Comparison of ENCODE assay signal across 9 cellular contexts in the genomic region with DNA sequence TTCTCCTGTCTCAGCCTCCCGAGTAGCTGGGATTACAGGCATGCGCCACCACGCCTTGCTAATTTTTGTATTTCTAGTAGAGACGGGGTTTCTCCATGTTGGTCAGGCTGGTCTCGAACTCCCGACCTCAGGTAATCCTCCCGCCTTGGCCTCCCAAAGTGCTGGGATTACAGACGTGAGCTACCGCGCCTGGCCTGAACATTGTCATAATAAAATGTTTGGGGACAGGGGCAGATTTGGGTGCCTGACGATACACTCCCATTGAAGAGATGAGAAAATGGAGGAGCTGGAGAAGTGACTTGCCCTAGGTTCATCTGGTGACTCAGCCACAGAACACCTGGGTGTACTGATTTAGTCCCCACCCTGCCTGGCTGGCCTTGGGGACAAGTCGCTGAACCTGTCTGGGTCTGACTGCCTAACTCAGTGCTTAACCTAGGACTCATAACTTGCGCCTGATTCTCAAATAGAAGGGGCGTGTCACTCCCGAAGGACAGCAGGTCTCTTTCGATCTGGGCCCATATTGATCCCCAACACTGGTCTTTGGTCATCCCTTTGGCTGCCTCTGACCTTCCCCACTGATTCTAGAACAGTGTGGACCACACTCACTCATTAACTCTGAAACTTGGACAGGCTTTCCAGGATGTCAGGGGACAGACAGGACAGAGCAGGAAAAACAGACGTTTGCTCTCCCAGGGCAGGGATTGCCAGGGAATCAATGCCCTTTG. TPM values are rescaled to one million over a fixed set of nuclear protein-coding genes. Genes with fewer than 3 reads are reported as not detected.
DNase-seq lines count a peak whose midpoint lies in the region; ATAC-seq, FAIRE-seq and TF ChIP-seq lines count a peak whose summit lies in the region.
"Had no signal": no experiment of that assay in that cellular context is flagged by ENCODE, and none has a peak within 500 bp of the region (broad histone marks: within the 10 kb centered on the region; RNA-seq: fewer than 3 reads in every experiment).

No MANE protein-coding gene starts in this region.

- TF ChIP-seq CTCF in HepG2 (CRISPR knock-in tag; IDR thresholded peaks at IDR 0.05) (no peak), BE2C (IDR thresholded peaks at IDR 0.05; ENCODE audit: low read depth, low read length) (no peak)

- intact Hi-C loops in HepG2 (cut with micrococcal nuclease; ENCODE audit: unreplicated experiment) = no loop called here

- H3K27ac ChIP-seq in HepG2 (ENCODE audit: extremely low read length, insufficient read depth, low read length) (peak overlapping the region; percentile 75), thymus (ENCODE audit: low read depth) (no peak overlapping the region)

- 28% methylated on average over 16 of the region's 17 CpGs for WGBS in HepG2 (ENCODE audit: low lambda C conversion rate)
- 88% methylated on average over 17 of the region's 17 CpGs for WGBS in thymus

- peak; percentile 32 for FAIRE-seq in HepG2 (lab: Jason Lieb, UNC)

- H3K4me1 ChIP-seq in adipocyte (ENCODE audit: control insufficient read depth, insufficient read depth, low read length) (peaks cover 19% of the 10 kb centered on the region), HepG2 (ENCODE audit: insufficient read depth, low read length) (peaks cover 45% of the 10 kb centered on the region), thymus (ENCODE audit: control insufficient read depth, insufficient read depth, low read length) (no peaks in the 10 kb centered on the region), BE2C (no peaks in the 10 kb centered on the region)

- H3K9ac ChIP-seq in adipocyte (ENCODE audit: low read length) = peak overlapping the region; percentile 94
- peak overlapping the region; percentile 66; the same call in 1 of the 2 replicates for H3K9ac ChIP-seq in HepG2 (ENCODE audit: insufficient read depth, low read depth, low read length)

- no peaks in the 10 kb centered on the region for H3K27me3 ChIP-seq in adipocyte (replicated peaks; ENCODE audit: control insufficient read depth, insufficient read depth, low read length)
- 0 out of 5 replicates have a peak, but pooled peaks cover 1 to 12% of the 10 kb centered on the region in 2 experiments for H3K27me3 ChIP-seq in HepG2 (ENCODE audit: control insufficient read depth in 1 of 2, insufficient read depth in 2 of 2, low read length in 2 of 2)
- peaks cover 2% of the 10 kb centered on the region for H3K27me3 ChIP-seq in thymus (ENCODE audit: control insufficient read depth, insufficient read depth)
- H3K27me3 ChIP-seq in BE2C = no peaks in the 10 kb centered on the region

- H3K9me3 ChIP-seq in adipocyte (ENCODE audit: control insufficient read depth, low read length) = no peaks in the 10 kb centered on the region
- no peaks in the 10 kb centered on the region for H3K9me3 ChIP-seq in HepG2 (ENCODE audit: low read length)
- no peaks in the 10 kb centered on the region for H3K9me3 ChIP-seq in thymus (ENCODE audit: control insufficient read depth)
- H3K9me3 ChIP-seq in BE2C = no peaks in the 10 kb centered on the region

- TF ChIP-seq EP300 in HepG2 (IDR thresholded peaks at IDR 0.05; ENCODE audit: low read depth in 2 of 2, low read length in 2 of 2) (no peak), HepG2 (CRISPR knock-in tag; IDR thresholded peaks at IDR 0.05; ENCODE audit: borderline replicate concordance) (no peak)

- in situ Hi-C loops in HepG2 (cut with HindIII; ENCODE audit: extremely low pct_ligation_motif_present, low pct_unique_long_range_greater_than_20kb) = loop anchor here (10.0 kb wide), 1 partner anchor 93 kb away; no protein-coding TSS in a partner anchor

- CTCF ChIA-PET in HepG2 (lab: Yijun Ruan, JAX; ENCODE audit: low intra/inter-chr PET ratio, low total read pairs) = no interaction called here

- DNase-seq in activated T-cell treated with anti-CD3 and anti-CD28 coated beads, Interleukin-2, amount 50 U/mL, for 24 hours = no peak
- DNase-seq in activated T-cell treated with anti-CD3 and anti-CD28 coated beads for 4 hours (no peak), adipocyte (ENCODE audit: low read depth) (no peak), HepG2 (ENCODE audit: low spot score) (peak; percentile 29), BE2C (no peak), NCI-H446 (lab: John Stamatoyannopoulos, UW) (no peak)
- DNase-seq: DMS79 treated with DMSO at 0.1 percent for 48 hours had no signal

- H3K27ac Mint-ChIP-seq in activated T-cell treated with anti-CD3 and anti-CD28 coated beads, Interleukin-2, amount 50 U/mL, for 24 hours = peak overlapping the region; percentile 89

- H4K20me1 ChIP-seq in HepG2 (ENCODE audit: insufficient read depth, low read length) = no peaks in the 10 kb centered on the region

- H3K4me1 Mint-ChIP-seq in activated T-cell treated with anti-CD3 and anti-CD28 coated beads, Interleukin-2, amount 50 U/mL, for 24 hours (ENCODE audit: low read depth) = peaks cover 33% of the 10 kb centered on the region

- no peak overlapping the region for H2AFZ ChIP-seq in HepG2 (ENCODE audit: low read length)

- H3K36me3 Mint-ChIP-seq in activated T-cell treated with anti-CD3 and anti-CD28 coated beads, Interleukin-2, amount 50 U/mL, for 24 hours (ENCODE audit: low read depth) = peaks cover 1% of the 10 kb centered on the region

- H3K27me3 Mint-ChIP-seq in activated T-cell treated with anti-CD3 and anti-CD28 coated beads, Interleukin-2, amount 50 U/mL, for 24 hours = no peaks in the 10 kb centered on the region

- ATAC-seq in HepG2 = peak; percentile 49
- no peak for ATAC-seq in HG03039 (IDR thresholded peaks at IDR 0.05; ENCODE audit: unreplicated experiment)

- POLR2A ChIA-PET in HepG2 (lab: Yijun Ruan, JAX) = interaction anchor here (1.3 to 2.9 kb wide), 3 partner anchors 7 to 47 kb away, joined by 8 to 25 read pairs (median 13); a partner anchor contains a TSS

- no peak for TF ChIP-seq RAD21 in HepG2 (CRISPR knock-in tag; IDR thresholded peaks at IDR 0.05)

- H3K4me3 ChIP-seq in adipocyte (ENCODE audit: low read length) (peak overlapping the region; percentile 91), HepG2 (replicated peaks in 1 of 3; ENCODE audit: insufficient read depth in 1 of 3, low read depth in 2 of 3, low read length in 3 of 3) (peak overlapping the region; percentile 65 to 77 (median 68); a peak in 5 of 6 replicates), thymus (ENCODE audit: low read length) (peak overlapping the region; percentile 72), BE2C (ENCODE audit: low read depth, low read length) (no peak overlapping the region)

- TF ChIP-seq POLR2A in HepG2 (IDR thresholded peaks at IDR 0.05; ENCODE audit: insufficient read depth in 1 of 2, low read depth in 2 of 2, low read length in 2 of 2) = no peak

- H3K79me2 ChIP-seq in HepG2 (ENCODE audit: insufficient read depth, low read length) = no peaks in the 10 kb centered on the region

- no TSS peak for BruUV-seq in HepG2 (replicated peaks; lab: Mats Ljungman, UMichigan)

- no peaks in the 10 kb centered on the region for H3K36me3 ChIP-seq in adipocyte (ENCODE audit: control insufficient read depth, insufficient read depth, low read length, severe bottlenecking)
- H3K36me3 ChIP-seq in HepG2 (replicated peaks in 1 of 2; ENCODE audit: control insufficient read depth in 1 of 2, insufficient read depth in 2 of 2, low read length in 2 of 2) = no peaks in the 10 kb centered on the region
- H3K36me3 ChIP-seq in thymus (ENCODE audit: control insufficient read depth, insufficient read depth) = no peaks in the 10 kb centered on the region
- no peaks in the 10 kb centered on the region for H3K36me3 ChIP-seq in BE2C

- H3K4me2 ChIP-seq in HepG2 (ENCODE audit: low read depth, low read length) = peak overlapping the region; percentile 83

- H3K9me3 Mint-ChIP-seq in activated T-cell treated with anti-CD3 and anti-CD28 coated beads, Interleukin-2, amount 50 U/mL, for 24 hours = no peaks in the 10 kb centered on the region

- H3K4me3 Mint-ChIP-seq in activated T-cell treated with anti-CD3 and anti-CD28 coated beads, Interleukin-2, amount 50 U/mL, for 24 hours = peak overlapping the region; percentile 87

RNA-seq across cellular contexts. Expression of a gene that starts 7.6 kb away (rescaled TPM):
- 0.71 and 1.6 TPM in 2 replicates for total RNA-seq in HepG2 (2016; rRNA removed; fragmentation: Illumina TruSeq; extraction: Trizol)
- 0.53 and 1.5 TPM in 2 replicates for total RNA-seq in HepG2 (2016; cell fraction: cytosol; rRNA removed; fragmentation: Illumina TruSeq; extraction: Trizol; ENCODE audit: low read depth)
- total RNA-seq in HepG2 (2016; cell fraction: insoluble cytoplasmic fraction; rRNA removed; fragmentation: Illumina TruSeq; extraction: Trizol) = 0.74 and 2.4 TPM in 2 replicates
- 1.6 and 3.0 TPM in 2 replicates for total RNA-seq in HepG2 (2016; cell fraction: membrane; rRNA removed; fragmentation: Illumina TruSeq; extraction: Trizol)
- 1.6 and 2.1 TPM in 2 replicates for total RNA-seq in HepG2 (2016; cell fraction: nucleus; rRNA removed; fragmentation: Illumina TruSeq; extraction: Trizol)
- polyA plus RNA-seq in HepG2 (2011; rRNA removed) = 0.55 and 0.56 TPM in 2 replicates
- 0.27 and 0.38 TPM in 2 replicates for polyA plus RNA-seq in HepG2 (2011; cell fraction: cytosol; rRNA removed)
- polyA plus RNA-seq in HepG2 (2011; cell fraction: nucleus; rRNA removed) = 3.6 and 3.7 TPM in 2 replicates
- polyA plus RNA-seq in HepG2 (2012) = 2.4 and 4.0 TPM in 2 replicates
- polyA plus RNA-seq in HepG2 (2016; cell fraction: cytosol; fragmentation: Illumina TruSeq; extraction: Trizol; ENCODE audit: low read depth) = 0.26 and 0.28 TPM in 2 replicates
- polyA plus RNA-seq in HepG2 (2016; cell fraction: insoluble cytoplasmic fraction; fragmentation: Illumina TruSeq; extraction: Trizol; ENCODE audit: low read depth) = 2.0 and 2.8 TPM in 2 replicates
- 0.53 and 0.64 TPM in 2 replicates for polyA plus RNA-seq in HepG2 (2016; cell fraction: membrane; fragmentation: Illumina TruSeq; extraction: Trizol; ENCODE audit: low read depth)
- polyA plus RNA-seq in HepG2 (2016; cell fraction: nucleus; fragmentation: Illumina TruSeq; extraction: Trizol; ENCODE audit: insufficient read depth, low read depth) = 10.6 and 11.0 TPM in 2 replicates
- polyA minus RNA-seq in HepG2 (2011; rRNA and poly(A)+ RNA removed; ENCODE audit: low replicate concordance) = 3.3 and 3.8 TPM in 2 replicates
- 1.1 and 1.7 TPM in 2 replicates for polyA minus RNA-seq in HepG2 (2011; cell fraction: cytosol; rRNA and poly(A)+ RNA removed)
- 4.5 and 4.6 TPM in 2 replicates for polyA minus RNA-seq in HepG2 (2011; cell fraction: nucleus; rRNA and poly(A)+ RNA removed)
- 8.1 TPM for polyA plus RNA-seq in thymus
- 15.0 TPM for polyA plus RNA-seq in BE2C (2012; ENCODE audit: insufficient read depth, insufficient read length, low read depth)

RNA-seq across cellular contexts. Expression of a gene that starts 28.4 kb away (rescaled TPM):
- 0.04 TPM in 1 of 2 replicates, not detected in the other for total RNA-seq in HepG2 (2016; rRNA removed; fragmentation: Illumina TruSeq; extraction: Trizol)
- total RNA-seq in HepG2 (2016; cell fraction: cytosol; rRNA removed; fragmentation: Illumina TruSeq; extraction: Trizol; ENCODE audit: low read depth) = not detected in 2 replicates
- not detected in 2 replicates for total RNA-seq in HepG2 (2016; cell fraction: insoluble cytoplasmic fraction; rRNA removed; fragmentation: Illumina TruSeq; extraction: Trizol)
- 0.09 TPM in 1 of 2 replicates, not detected in the other for total RNA-seq in HepG2 (2016; cell fraction: membrane; rRNA removed; fragmentation: Illumina TruSeq; extraction: Trizol)
- total RNA-seq in HepG2 (2016; cell fraction: nucleus; rRNA removed; fragmentation: Illumina TruSeq; extraction: Trizol) = not detected in 2 replicates
- polyA plus RNA-seq in HepG2 (2011; rRNA removed) (0.03 and 0.08 TPM in 2 replicates), thymus (0.39 TPM)
- polyA plus RNA-seq in HepG2 (2011; cell fraction: cytosol; rRNA removed) = 0.07 and 0.08 TPM in 2 replicates
- polyA plus RNA-seq in HepG2 (2011; cell fraction: nucleus; rRNA removed) = not detected in 2 replicates
- 0.17 TPM in 1 of 2 replicates, not detected in the other for polyA plus RNA-seq in HepG2 (2012)
- polyA plus RNA-seq in HepG2 (2016; cell fraction: cytosol; fragmentation: Illumina TruSeq; extraction: Trizol; ENCODE audit: low read depth) = 0.05 TPM in 1 of 2 replicates, not detected in the other
- not detected in 2 replicates for polyA plus RNA-seq in HepG2 (2016; cell fraction: insoluble cytoplasmic fraction; fragmentation: Illumina TruSeq; extraction: Trizol; ENCODE audit: low read depth)
- not detected in 2 replicates for polyA plus RNA-seq in HepG2 (2016; cell fraction: membrane; fragmentation: Illumina TruSeq; extraction: Trizol; ENCODE audit: low read depth)
- not detected in 2 replicates for polyA plus RNA-seq in HepG2 (2016; cell fraction: nucleus; fragmentation: Illumina TruSeq; extraction: Trizol; ENCODE audit: insufficient read depth, low read depth)
- not detected in 2 replicates for polyA minus RNA-seq in HepG2 (2011; rRNA and poly(A)+ RNA removed; ENCODE audit: low replicate concordance)
- not detected in 2 replicates for polyA minus RNA-seq in HepG2 (2011; cell fraction: cytosol; rRNA and poly(A)+ RNA removed)
- not detected in 2 replicates for polyA minus RNA-seq in HepG2 (2011; cell fraction: nucleus; rRNA and poly(A)+ RNA removed)
- 0.23 TPM for polyA plus RNA-seq in BE2C (2012; ENCODE audit: insufficient read depth, insufficient read length, low read depth)
